In genomic region chr14:71383510-71383909, GRCh38 we compare ENCODE assay signal across 21 cellular contexts.
DNase-seq lines count a peak whose midpoint lies in the region; ATAC-seq, FAIRE-seq and TF ChIP-seq lines count a peak whose summit lies in the region.
"Had no signal": no experiment of that assay in that cellular context is flagged by ENCODE, and none has a peak within 500 bp of the region (broad histone marks: within the 10 kb centered on the region; RNA-seq: fewer than 3 reads in every experiment).

No MANE protein-coding gene starts in this region.

- H3K27me3 ChIP-seq in IMR-90 (ENCODE audit: control insufficient read depth, insufficient read depth, low read length) (no peaks in the 10 kb centered on the region), neutrophil (no peaks in the 10 kb centered on the region)

- H3K27ac Mint-ChIP-seq in dendritic cell treated with granulocyte-macrophage colony-stimulating factor and Interleukin-4, amounts not matched to agents 40 ng/mL and 50 ng/mL, for 4 days = peak overlapping the region; percentile 42

- H3K4me1 ChIP-seq in IMR-90 (ENCODE audit: control insufficient read depth, insufficient read depth, low read length) (peaks cover 8% of the 10 kb centered on the region; the same call in 1 of the 2 replicates), neutrophil (ENCODE audit: control insufficient read depth in 1 of 2, insufficient read depth in 1 of 2, low read depth in 1 of 2, low read length in 1 of 2) (no peaks in the 10 kb centered on the region)

- no peak overlapping the region for H3K14ac ChIP-seq in IMR-90 (replicated peaks; ENCODE audit: low read depth, low read length)

- POLR2A ChIA-PET in IMR-90 (lab: Charles Lee; ENCODE audit: unreplicated experiment) = no interaction called here

- no CpG with 5 or more reads among the region's 2 CpGs for WGBS in IMR-90 (ENCODE audit: extremely low coverage in 2 of 2, insufficient read length in 1 of 2), 2 experiments

- no peak for TF ChIP-seq POLR2A in IMR-90 (IDR thresholded peaks at IDR 0.05; ENCODE audit: low read depth, low read length)

- H3K4me3 ChIP-seq in IMR-90 (ENCODE audit: insufficient read depth, low read depth, low read length) = no peak overlapping the region
- no peak overlapping the region for H3K4me3 ChIP-seq in neutrophil (ENCODE audit: low read depth in 1 of 2, low read length in 1 of 2)
- H3K4me3 ChIP-seq: GM12878, GM23248 had no signal

- H2AK9ac ChIP-seq in IMR-90 (replicated peaks; ENCODE audit: low read depth, low read length, poor library complexity) = no peak overlapping the region

- H3K36me3 ChIP-seq in IMR-90 (ENCODE audit: control insufficient read depth, insufficient read depth, low read length) (no peaks in the 10 kb centered on the region), neutrophil (no peaks in the 10 kb centered on the region)

- peaks cover 21 to 72% of the 10 kb centered on the region in 2 experiments for H3K79me1 ChIP-seq in IMR-90 (ENCODE audit: low read depth in 1 of 2, low read length in 2 of 2)

- H3K27me3 Mint-ChIP-seq in dendritic cell treated with granulocyte-macrophage colony-stimulating factor and Interleukin-4, amounts not matched to agents 40 ng/mL and 50 ng/mL, for 4 days = no peaks in the 10 kb centered on the region

- FAIRE-seq in RCC 7860 (lab: Jason Lieb, UNC) = no peak
- FAIRE-seq: GM12878, GM19239 had no signal

- H2AK5ac ChIP-seq in IMR-90 (ENCODE audit: low read depth, low read length) = peak overlapping the region; percentile 45; the same call in 1 of the 2 replicates

- no peak overlapping the region for H3K4me3 Mint-ChIP-seq in dendritic cell treated with granulocyte-macrophage colony-stimulating factor and Interleukin-4, amounts not matched to agents 40 ng/mL and 50 ng/mL, for 4 days
- H3K4me3 Mint-ChIP-seq: CD14-positive monocyte had no signal

- peaks cover 20% of the 10 kb centered on the region for H3K4me1 Mint-ChIP-seq in dendritic cell treated with granulocyte-macrophage colony-stimulating factor and Interleukin-4, amounts not matched to agents 40 ng/mL and 50 ng/mL, for 4 days (ENCODE audit: low read depth)

- TF ChIP-seq RAD21 in IMR-90 (IDR thresholded peaks at IDR 0.05; ENCODE audit: low read length) = no peak

- no peak overlapping the region for H3K4me2 ChIP-seq in IMR-90 (ENCODE audit: low read depth, low read length)
- H3K4me2 ChIP-seq: SK-N-SH had no signal

- CTCF ChIA-PET in IMR-90 (lab: Yijun Ruan, JAX) = no interaction called here

- ATAC-seq in IMR-90 (ENCODE audit: low read depth) = no peak
- ATAC-seq: GM12878 had no signal

- H4K91ac ChIP-seq in IMR-90 (ENCODE audit: insufficient read depth, low read depth, low read length) = peak overlapping the region; percentile 12; the same call in 1 of the 2 replicates

- H2BK15ac ChIP-seq in IMR-90 (ENCODE audit: low read depth, low read length) = no peak overlapping the region

- dilution Hi-C loops in IMR-90 (cut with HindIII; ENCODE audit: low sequenced_read_pairs, unreplicated experiment) = no loop called here

- intact Hi-C loops in IMR-90 (cut with micrococcal nuclease) = loop anchor here (10.0 kb wide), 1 partner anchor 471 kb away; no protein-coding TSS in a partner anchor
- intact Hi-C loops in dendritic cell treated with granulocyte-macrophage colony-stimulating factor and Interleukin-4, amounts not matched to agents 40 ng/mL and 50 ng/mL, for 4 days (cut with micrococcal nuclease) = no loop called here

- H3K4ac ChIP-seq in IMR-90 (ENCODE audit: low read depth, low read length) = no peak overlapping the region

- in situ Hi-C loops in IMR-90 (cut with MboI; ENCODE audit: low sequenced_read_pairs) = no loop called here

- no peak overlapping the region for H3K23ac ChIP-seq in IMR-90 (ENCODE audit: low read depth, low read length)

- H3K9me3 Mint-ChIP-seq in dendritic cell treated with granulocyte-macrophage colony-stimulating factor and Interleukin-4, amounts not matched to agents 40 ng/mL and 50 ng/mL, for 4 days = no peaks in the 10 kb centered on the region

- peaks cover 2% of the 10 kb centered on the region; the same call in 1 of the 2 replicates for H4K20me1 ChIP-seq in IMR-90 (ENCODE audit: insufficient read depth, low read length)

- H3K27ac ChIP-seq in IMR-90 (ENCODE audit: insufficient read depth, low read length) (no peak overlapping the region), neutrophil (peak overlapping the region; percentile 34)
- H3K27ac ChIP-seq: GM23248 had no signal

- no peak for DNase-seq in IMR-90
- no peak for DNase-seq in effector CD4-positive, alpha-beta T cell
- DNase-seq in EL = no peak
- no peak for DNase-seq in NCI-H1092 treated with DMSO at 0.1 percent for 48 hours (lab: John Stamatoyannopoulos, UW)
- DNase-seq in RCC 7860 (ENCODE audit: low spot score) = no peak
- DNase-seq: COR-L47, GF-D8, GM23248, HCEC 1CT, KG1, NCI-H1694 treated with DMSO at 0.1 percent for 48 hours, NCI-H2107, NCI-H510A, NCI-H774, SHP77, SK-N-SH had no signal

- no peak overlapping the region for H3K18ac ChIP-seq in IMR-90 (ENCODE audit: low read depth, low read length)

- H3K56ac ChIP-seq in IMR-90 (ENCODE audit: extremely low read depth, insufficient read depth, low read length) = no peak overlapping the region

- 0 out of 4 replicates have a peak overlapping the region, but pooled peaks of 1 of the 2 experiments have one; percentile 2 for H4K8ac ChIP-seq in IMR-90 (ENCODE audit: low read depth in 2 of 2, low read length in 2 of 2)

- H3K36me3 Mint-ChIP-seq in dendritic cell treated with granulocyte-macrophage colony-stimulating factor and Interleukin-4, amounts not matched to agents 40 ng/mL and 50 ng/mL, for 4 days (ENCODE audit: low read depth) = peaks cover 14% of the 10 kb centered on the region

- no peak overlapping the region for H2BK5ac ChIP-seq in IMR-90 (ENCODE audit: low read depth, low read length, poor library complexity, severe bottlenecking)

- no peak overlapping the region for H2BK20ac ChIP-seq in IMR-90 (ENCODE audit: low read depth, low read length)

- no peak overlapping the region for H3K9ac ChIP-seq in IMR-90 (ENCODE audit: low read depth, low read length)
- H3K9ac ChIP-seq: GM23248, SK-N-SH had no signal

- H4K5ac ChIP-seq in IMR-90 (ENCODE audit: low read depth, low read length) = 0 out of 2 replicates have a peak overlapping the region, but pooled peaks have one; percentile 13

- TF ChIP-seq CTCF in IMR-90 (conservative IDR thresholded peaks at IDR 0.05; ENCODE audit: low read depth, low read length) (no peak), neutrophil (IDR thresholded peaks at IDR 0.05) (no peak)

- no peak overlapping the region for H2BK120ac ChIP-seq in IMR-90 (ENCODE audit: low read depth, low read length)

- no peak overlapping the region for H2AFZ ChIP-seq in IMR-90 (replicated peaks; ENCODE audit: low read length, poor library complexity)
- H2AFZ ChIP-seq: GM23248 had no signal

- H3K9me3 ChIP-seq in IMR-90 (ENCODE audit: control insufficient read depth, insufficient read depth, low read length) (no peaks in the 10 kb centered on the region), neutrophil (no peaks in the 10 kb centered on the region)
- H3K9me3 ChIP-seq: SK-N-SH had no signal

- peaks cover 2% of the 10 kb centered on the region; the same call in 1 of the 2 replicates for H3K9me1 ChIP-seq in IMR-90 (ENCODE audit: insufficient read depth, low read length)

- no TSS peak for BruUV-seq in IMR-90 (replicated peaks; lab: Mats Ljungman, UMichigan)

TF ChIP-seq in IMR-90, 13 proteins besides CTCF, POLR2A, EP300 and RAD21:
- TF ChIP-seq MXI1 (IDR thresholded peaks at IDR 0.05; ENCODE audit: borderline replicate concordance, low read depth, low read length) (no peak), ELK1 (IDR thresholded peaks at IDR 0.05; ENCODE audit: borderline replicate concordance, low read depth, low read length) (no peak), MAZ (IDR thresholded peaks at IDR 0.05; ENCODE audit: borderline replicate concordance, low read depth, low read length) (no peak), USF2 (IDR thresholded peaks at IDR 0.05; ENCODE audit: low read depth, low read length) (no peak), NFE2L2 (IDR thresholded peaks at IDR 0.05; ENCODE audit: low read depth, low read length) (no peak), RCOR1 (IDR thresholded peaks at IDR 0.05; ENCODE audit: insufficient replicate concordance, low read length) (no peak), MAFK (IDR thresholded peaks at IDR 0.05; ENCODE audit: low read depth, low read length) (no peak), CHD1 (IDR thresholded peaks at IDR 0.05; ENCODE audit: low read depth, low read length) (no peak), SMC3 (IDR thresholded peaks at IDR 0.05; ENCODE audit: low read depth, low read length) (no peak)
